ENCODE assay signal across 13 cellular contexts in genomic region chr1:222373831-222374603, GRCh38.
"Had no signal": no experiment of that assay in that cellular context is flagged by ENCODE, and none has a peak within 500 bp of the region (broad histone marks: within the 10 kb centered on the region; RNA-seq: fewer than 3 reads in every experiment).

No MANE protein-coding gene starts in this region.

- ATAC-seq: esophagus mucosa, left ventricle myocardium superior, sciatic nerve had no signal

- DNase-seq: activated CD4-positive, alpha-beta T cell treated with anti-CD3 and anti-CD28 coated beads for 1 hour; activated CD4-positive, alpha-beta T cell treated with anti-CD3 and anti-CD28 coated beads, Interleukin-2, amount 50 U/mL, for 4 hours; amygdala; central memory CD4-positive, alpha-beta T cell; colonic mucosa; hippocampal formation; kidney glomerular epithelial cell; left ventricle myocardium superior; mesendoderm; stimulated activated CD4-positive, alpha-beta T cell treated with anti-CD3 and anti-CD28 coated beads, Interleukin-1b, Interleukin-23, amount 100 ng/mL, for 48 hours; T-helper 1 cell had no signal
